Comparison of ENCODE assay signal across 9 cellular contexts in genomic region chr19:42634409-42635232, GRCh38. TPM values are rescaled to one million over a fixed set of nuclear protein-coding genes. Genes with fewer than 3 reads are reported as not detected.
DNase-seq lines count a peak whose midpoint lies in the region; ATAC-seq and TF ChIP-seq lines count a peak whose summit lies in the region.
"Had no signal": no experiment of that assay in that cellular context is flagged by ENCODE, and none has a peak within 500 bp of the region (broad histone marks: within the 10 kb centered on the region; RNA-seq: fewer than 3 reads in every experiment).

No MANE protein-coding gene starts in this region.

- H3K27me3 ChIP-seq in kidney epithelial cell (ENCODE audit: control insufficient read depth, insufficient read depth, low read length) (no peaks in the 10 kb centered on the region), upper lobe of left lung (no peaks in the 10 kb centered on the region), tibial artery (no peaks in the 10 kb centered on the region)

- TF ChIP-seq POLR2A in upper lobe of left lung (IDR thresholded peaks at IDR 0.05), result no peak

- no peak overlapping the region for H3K27ac Mint-ChIP-seq in activated T-helper 1 cell treated with anti-CD3 and anti-CD28 coated beads, Interleukin-12 subunit alpha, Interleukin-12 subunit beta, Interleukin-2, Interleukin-4 antibody, amounts not matched to agents 30 ng/mL and 10 ng/mL and 1 ng/mL, durations not matched to agents 14 hours and 24 hours and 36 hours

- WGBS in upper lobe of left lung, 2 donors, result 67 to 80% methylated on average over 5 of the region's 5 CpGs

- DNase-seq in AG04449 (ENCODE audit: low read depth, low spot score) (no peak), GM10248 (ENCODE audit: extremely low spot score) (peak; percentile 42), NCI-H2029 treated with DMSO at 0.1 percent for 48 hours (lab: John Stamatoyannopoulos, UW) (peak; percentile 33), kidney epithelial cell (ENCODE audit: low read depth) (no peak), upper lobe of left lung (no peak), tibial artery (no peak)
- DNase-seq in activated T-helper 1 cell treated with anti-CD3 and anti-CD28 coated beads, Interleukin-12 subunit alpha, Interleukin-12 subunit beta, Interleukin-2, Interleukin-4 antibody, amounts not matched to agents 30 ng/mL and 10 ng/mL and 1 ng/mL, durations not matched to agents 14 hours and 24 hours and 36 hours (ENCODE audit: low spot score), result peak; percentile 14

- POLR2A ChIA-PET in AG04449 (lab: Yijun Ruan, JAX) (no interaction called here), GM10248 (lab: Yijun Ruan, JAX) (no interaction called here)

- H3K4me3 Mint-ChIP-seq in activated T-helper 1 cell treated with anti-CD3 and anti-CD28 coated beads, Interleukin-12 subunit alpha, Interleukin-12 subunit beta, Interleukin-2, Interleukin-4 antibody, amounts not matched to agents 30 ng/mL and 10 ng/mL and 1 ng/mL, durations not matched to agents 14 hours and 24 hours and 36 hours, result no peak overlapping the region

- H3K9me3 ChIP-seq in upper lobe of left lung, result no peaks in the 10 kb centered on the region
- H3K9me3 ChIP-seq in tibial artery, result no peaks in the 10 kb centered on the region

- H3K27me3 Mint-ChIP-seq in activated T-helper 1 cell treated with anti-CD3 and anti-CD28 coated beads, Interleukin-12 subunit alpha, Interleukin-12 subunit beta, Interleukin-2, Interleukin-4 antibody, amounts not matched to agents 30 ng/mL and 10 ng/mL and 1 ng/mL, durations not matched to agents 14 hours and 24 hours and 36 hours (ENCODE audit: insufficient read depth), result peaks cover 5% of the 10 kb centered on the region

- H3K9me3 Mint-ChIP-seq in activated T-helper 1 cell treated with anti-CD3 and anti-CD28 coated beads, Interleukin-12 subunit alpha, Interleukin-12 subunit beta, Interleukin-2, Interleukin-4 antibody, amounts not matched to agents 30 ng/mL and 10 ng/mL and 1 ng/mL, durations not matched to agents 14 hours and 24 hours and 36 hours, result no peaks in the 10 kb centered on the region

- CTCF ChIA-PET in AG04449 (lab: Yijun Ruan, JAX) (interaction anchor here (0.6 to 2.3 kb wide), 22 partner anchors 9 to 159 kb away, joined by 3 to 16 read pairs (median 4); no protein-coding TSS in a partner anchor), GM10248 (lab: Yijun Ruan, JAX) (interaction anchor here (0.8 to 2.0 kb wide), 18 partner anchors 9 to 251 kb away, joined by 3 to 12 read pairs (median 5); no protein-coding TSS in a partner anchor)

- peak in 1 of 2 donors; percentile 59 for ATAC-seq in upper lobe of left lung (ENCODE audit: low FRiP score in 2 of 2)
- ATAC-seq in GM18868 (IDR thresholded peaks at IDR 0.05; ENCODE audit: unreplicated experiment), result no peak

- no peaks in the 10 kb centered on the region for H3K36me3 ChIP-seq in kidney epithelial cell (ENCODE audit: control insufficient read depth, insufficient read depth, low read length)
- no peaks in the 10 kb centered on the region for H3K36me3 ChIP-seq in upper lobe of left lung
- no peaks in the 10 kb centered on the region for H3K36me3 ChIP-seq in tibial artery

- peak; percentile 64 for TF ChIP-seq CTCF in AG04449 (IDR thresholded peaks at IDR 0.05; ENCODE audit: insufficient read depth, low read length, missing control alignments)
- TF ChIP-seq CTCF in GM10248 (IDR thresholded peaks at IDR 0.05; ENCODE audit: control extremely low read depth, extremely low read depth, low read depth, missing control alignments), result peak; percentile 78
- peak; percentile 66 for TF ChIP-seq CTCF in kidney epithelial cell (IDR thresholded peaks at IDR 0.05; ENCODE audit: insufficient read depth, low read length, poor library complexity, severe bottlenecking)
- peak in 5 of 6 experiments; percentile 15 to 52 (median 36) for TF ChIP-seq CTCF in upper lobe of left lung (IDR thresholded peaks at IDR 0.05)
- TF ChIP-seq CTCF in tibial artery (IDR thresholded peaks at IDR 0.05), result no peak

- H3K27ac ChIP-seq in upper lobe of left lung (no peak overlapping the region), tibial artery (no peak overlapping the region)

- TF ChIP-seq EP300 in upper lobe of left lung (IDR thresholded peaks at IDR 0.05), result no peak

- intact Hi-C loops in activated T-helper 1 cell treated with anti-CD3 and anti-CD28 coated beads, Interleukin-12 subunit alpha, Interleukin-12 subunit beta, Interleukin-2, Interleukin-4 antibody, amounts not matched to agents 30 ng/mL and 10 ng/mL and 1 ng/mL, durations not matched to agents 14 hours and 24 hours and 36 hours (cut with micrococcal nuclease), result no loop called here
- intact Hi-C loops in tibial artery (cut with DNase I; ENCODE audit: low total_unique reads), result no loop called here

- H3K4me1 ChIP-seq in upper lobe of left lung (no peaks in the 10 kb centered on the region), tibial artery (no peaks in the 10 kb centered on the region)

- H3K4me3 ChIP-seq in AG04449 (ENCODE audit: low read depth, low read length) (no peak overlapping the region), kidney epithelial cell (ENCODE audit: low read depth, low read length) (no peak overlapping the region), upper lobe of left lung (no peak overlapping the region), tibial artery (no peak overlapping the region)

- no peaks in the 10 kb centered on the region for H3K36me3 Mint-ChIP-seq in activated T-helper 1 cell treated with anti-CD3 and anti-CD28 coated beads, Interleukin-12 subunit alpha, Interleukin-12 subunit beta, Interleukin-2, Interleukin-4 antibody, amounts not matched to agents 30 ng/mL and 10 ng/mL and 1 ng/mL, durations not matched to agents 14 hours and 24 hours and 36 hours (ENCODE audit: low read depth)

- no peaks in the 10 kb centered on the region for H3K4me1 Mint-ChIP-seq in activated T-helper 1 cell treated with anti-CD3 and anti-CD28 coated beads, Interleukin-12 subunit alpha, Interleukin-12 subunit beta, Interleukin-2, Interleukin-4 antibody, amounts not matched to agents 30 ng/mL and 10 ng/mL and 1 ng/mL, durations not matched to agents 14 hours and 24 hours and 36 hours (ENCODE audit: low read depth)

RNA-seq across cellular contexts. Expression of gene CEACAM8, which starts 39.9 kb away (rescaled TPM):
- total RNA-seq in activated T-helper 1 cell treated with anti-CD3 and anti-CD28 coated beads, Interleukin-12 subunit alpha, Interleukin-12 subunit beta, Interleukin-2, Interleukin-4 antibody, amounts not matched to agents 30 ng/mL and 10 ng/mL and 1 ng/mL, durations not matched to agents 14 hours and 24 hours and 36 hours, result not detected in 2 replicates
- not detected in 2 replicates for total RNA-seq in kidney epithelial cell
- 1 to 10 TPM in 1 of 6 donors, under 1 TPM in 3, not detected in 2; 0.67 to 1.1 (median 0.75) TPM for total RNA-seq in upper lobe of left lung
- total RNA-seq: glomerular endothelial cell had no signal

Comparison
In these comparisons a context has a peak if more than half of its experiments do, and no peak if none do; other contexts are left out.
1. DNase-seq: peak in GM10248 (single experiment), NCI-H2029 treated with DMSO at 0.1 percent for 48 hours (single experiment) and activated T-helper 1 cell treated with anti-CD3 and anti-CD28 coated beads, Interleukin-12 subunit alpha, Interleukin-12 subunit beta, Interleukin-2, Interleukin-4 antibody, amounts not matched to agents 30 ng/mL and 10 ng/mL and 1 ng/mL, durations not matched to agents 14 hours and 24 hours and 36 hours (single experiment); none in AG04449 (single experiment), kidney epithelial cell (single experiment), upper lobe of left lung (0 of 2) and tibial artery (0 of 2).
2. CTCF ChIP-seq: peak in AG04449 (single experiment), GM10248 (single experiment), kidney epithelial cell (single experiment) and upper lobe of left lung (5 of 6); none in tibial artery (0 of 2).